13 cellular contexts compared by ENCODE assay signal in the genomic region with DNA sequence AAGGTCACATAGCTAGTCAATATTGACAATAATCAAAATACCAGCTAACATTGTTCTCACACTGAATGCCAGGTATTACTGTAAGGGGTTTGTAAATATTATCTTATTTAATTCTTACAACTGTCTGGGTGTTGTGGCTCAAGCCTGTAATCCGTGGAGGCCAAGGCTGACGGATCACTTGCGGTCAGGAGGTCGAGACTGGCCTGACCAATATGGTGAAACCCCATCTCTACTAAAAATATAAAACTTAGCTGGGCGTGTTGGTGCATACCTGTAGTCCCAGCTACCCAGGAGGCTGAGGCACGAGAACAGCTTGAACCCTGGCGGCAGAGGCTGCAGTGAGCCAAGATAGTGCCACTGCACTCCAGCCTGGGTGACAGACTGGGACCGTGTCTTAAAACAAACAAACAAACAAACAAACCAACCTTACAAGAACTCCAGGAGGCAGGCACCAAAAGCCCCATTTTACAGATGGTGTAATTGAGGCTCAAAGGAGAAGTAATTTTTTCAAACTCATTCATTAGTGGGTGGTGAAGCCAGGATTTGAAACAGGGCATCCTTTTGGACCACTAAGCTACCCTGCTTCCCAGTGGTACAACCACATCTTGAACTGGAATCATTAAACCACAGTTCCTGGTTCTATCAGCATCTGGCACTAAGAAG.
A peak's percentile ranks its signal among the peaks of the same experiment; 100 is the strongest.
DNase-seq lines count a peak whose midpoint lies in the region; ATAC-seq and TF ChIP-seq lines count a peak whose summit lies in the region.
"Had no signal": no experiment of that assay in that cellular context is flagged by ENCODE, and none has a peak within 500 bp of the region (broad histone marks: within the 10 kb centered on the region; RNA-seq: fewer than 3 reads in every experiment).

No MANE protein-coding gene starts in this region.

- peak overlapping the region; percentile 15 for H3K27ac Mint-ChIP-seq in T-helper 2 cell treated with Interferon-gamma antibody and Interleukin-4, amounts not matched to agents 5 μg/mL and 100 μg/mL, for 36 hours
- H3K27ac Mint-ChIP-seq in GM23338: no peak overlapping the region
- H3K27ac Mint-ChIP-seq in activated naive CD8-positive, alpha-beta T cell treated with anti-CD3 and anti-CD28 coated beads, Interleukin-2, amount 50 U/mL, for 24 hours: peak overlapping the region; percentile 81

- DNase-seq in T-helper 2 cell treated with Interferon-gamma antibody and Interleukin-4, amounts not matched to agents 5 μg/mL and 100 μg/mL, for 36 hours (ENCODE audit: low spot score): no peak
- DNase-seq in T-helper 2 cell (no peak), GM23338 (ENCODE audit: low spot score) (no peak), posterior vena cava (ENCODE audit: low spot score) (peak; percentile 40), activated gamma-delta T cell treated with Interleukin-2 at 50 U/mL for 16 hours (no peak), BE2C (no peak)
- DNase-seq in activated naive CD8-positive, alpha-beta T cell treated with anti-CD3 and anti-CD28 coated beads, Interleukin-2, amount 50 U/mL, for 24 hours: no peak
- DNase-seq: 8988T; NCI-H526; OCI-M1; stimulated activated CD4-positive, alpha-beta T cell treated with anti-CD3 and anti-CD28 coated beads, Interleukin-2, amount 100 ng/mL, for 48 hours had no signal

- ATAC-seq in GM23338 (no peak), GM21786 (IDR thresholded peaks at IDR 0.05; ENCODE audit: unreplicated experiment) (no peak)
- ATAC-seq in activated naive CD8-positive, alpha-beta T cell treated with anti-CD3 and anti-CD28 coated beads, Interleukin-2, amount 50 U/mL, for 24 hours: no peak

- no peaks in the 10 kb centered on the region for H3F3A ChIP-seq in GM23338 (replicated peaks; ENCODE audit: low read depth)

- H3K9me3 Mint-ChIP-seq in T-helper 2 cell treated with Interferon-gamma antibody and Interleukin-4, amounts not matched to agents 5 μg/mL and 100 μg/mL, for 36 hours: no peaks in the 10 kb centered on the region
- H3K9me3 Mint-ChIP-seq in GM23338: no peaks in the 10 kb centered on the region
- no peaks in the 10 kb centered on the region for H3K9me3 Mint-ChIP-seq in activated naive CD8-positive, alpha-beta T cell treated with anti-CD3 and anti-CD28 coated beads, Interleukin-2, amount 50 U/mL, for 24 hours

- H3K27me3 ChIP-seq in GM23338 (ENCODE audit: insufficient read depth): no peaks in the 10 kb centered on the region
- H3K27me3 ChIP-seq in BE2C: no peaks in the 10 kb centered on the region
- H3K27me3 ChIP-seq: tibial nerve had no signal

- H3K4me3 ChIP-seq in GM23338 (no peak overlapping the region), BE2C (ENCODE audit: low read depth, low read length) (no peak overlapping the region)
- H3K4me3 ChIP-seq: tibial nerve had no signal

- peak overlapping the region; percentile 86; the same call in 1 of the 2 replicates for H3K27ac ChIP-seq in GM23338 (ENCODE audit: low read depth)

- H3K27me3 Mint-ChIP-seq in T-helper 2 cell treated with Interferon-gamma antibody and Interleukin-4, amounts not matched to agents 5 μg/mL and 100 μg/mL, for 36 hours (ENCODE audit: low read depth): no peaks in the 10 kb centered on the region
- H3K27me3 Mint-ChIP-seq in GM23338 (ENCODE audit: insufficient read depth, low read depth, poor library complexity): peaks cover 8% of the 10 kb centered on the region
- H3K27me3 Mint-ChIP-seq in activated naive CD8-positive, alpha-beta T cell treated with anti-CD3 and anti-CD28 coated beads, Interleukin-2, amount 50 U/mL, for 24 hours: no peaks in the 10 kb centered on the region

- peaks cover 77% of the 10 kb centered on the region for H3K79me2 ChIP-seq in GM23338 (replicated peaks; ENCODE audit: insufficient read depth)

- peaks cover 39% of the 10 kb centered on the region for H3K36me3 Mint-ChIP-seq in T-helper 2 cell treated with Interferon-gamma antibody and Interleukin-4, amounts not matched to agents 5 μg/mL and 100 μg/mL, for 36 hours (ENCODE audit: low read depth)
- H3K36me3 Mint-ChIP-seq in GM23338 (ENCODE audit: low read depth): no peaks in the 10 kb centered on the region
- H3K36me3 Mint-ChIP-seq in activated naive CD8-positive, alpha-beta T cell treated with anti-CD3 and anti-CD28 coated beads, Interleukin-2, amount 50 U/mL, for 24 hours (ENCODE audit: low read depth): no peaks in the 10 kb centered on the region

- TF ChIP-seq CTCF in GM23338 (conservative IDR thresholded peaks at IDR 0.05; ENCODE audit: low read depth in 2 of 2): no peak
- no peak for TF ChIP-seq CTCF in BE2C (IDR thresholded peaks at IDR 0.05; ENCODE audit: low read depth, low read length)

- no peaks in the 10 kb centered on the region for H3K9me3 ChIP-seq in BE2C
- H3K9me3 ChIP-seq: tibial nerve had no signal

- H2AFZ ChIP-seq in GM23338: no peak overlapping the region

- intact Hi-C loops in posterior vena cava (cut with DNase I): no loop called here

- no peak overlapping the region for H3K4me3 Mint-ChIP-seq in T-helper 2 cell treated with Interferon-gamma antibody and Interleukin-4, amounts not matched to agents 5 μg/mL and 100 μg/mL, for 36 hours
- no peak overlapping the region for H3K4me3 Mint-ChIP-seq in GM23338
- H3K4me3 Mint-ChIP-seq in activated naive CD8-positive, alpha-beta T cell treated with anti-CD3 and anti-CD28 coated beads, Interleukin-2, amount 50 U/mL, for 24 hours: no peak overlapping the region

- H3K4me1 Mint-ChIP-seq in T-helper 2 cell treated with Interferon-gamma antibody and Interleukin-4, amounts not matched to agents 5 μg/mL and 100 μg/mL, for 36 hours (ENCODE audit: low read depth): peaks cover 88% of the 10 kb centered on the region
- H3K4me1 Mint-ChIP-seq in GM23338: peaks cover 59% of the 10 kb centered on the region
- H3K4me1 Mint-ChIP-seq in activated naive CD8-positive, alpha-beta T cell treated with anti-CD3 and anti-CD28 coated beads, Interleukin-2, amount 50 U/mL, for 24 hours: peaks cover 100% of the 10 kb centered on the region

- H3K4me2 ChIP-seq in GM23338: no peak overlapping the region

- peaks cover 44% of the 10 kb centered on the region for H3K4me1 ChIP-seq in GM23338 (ENCODE audit: insufficient read depth)
- H3K4me1 ChIP-seq in BE2C: peaks cover 24% of the 10 kb centered on the region

- H4K20me1 ChIP-seq in GM23338 (replicated peaks; ENCODE audit: insufficient read depth): no peaks in the 10 kb centered on the region

- H3K36me3 ChIP-seq in GM23338 (ENCODE audit: insufficient read depth) (no peaks in the 10 kb centered on the region), BE2C (no peaks in the 10 kb centered on the region)
- H3K36me3 ChIP-seq: tibial nerve had no signal

- 0 out of 2 replicates have a peak, but pooled peaks cover 4% of the 10 kb centered on the region for H3K9me2 ChIP-seq in GM23338 (ENCODE audit: insufficient read depth)

TF ChIP-seq in GM23338, 12 proteins besides CTCF, POLR2A, EP300 and RAD21:
- TF ChIP-seq CREB1 (CRISPR knock-in tag; IDR thresholded peaks at IDR 0.05; ENCODE audit: low read depth) (no peak), STAT1 (IDR thresholded peaks at IDR 0.05; ENCODE audit: unreplicated experiment) (no peak)
